24 cellular contexts compared by ENCODE assay signal in genomic region chr3:112467584-112467983, GRCh38. TPM values are rescaled to one million over a fixed set of nuclear protein-coding genes. Genes with fewer than 3 reads are reported as not detected.
DNase-seq lines count a peak whose midpoint lies in the region; ATAC-seq and TF ChIP-seq lines count a peak whose summit lies in the region.
"Had no signal": no experiment of that assay in that cellular context is flagged by ENCODE, and none has a peak within 500 bp of the region (broad histone marks: within the 10 kb centered on the region; RNA-seq: fewer than 3 reads in every experiment).

No MANE protein-coding gene starts in this region.

- H3K27ac ChIP-seq in CD8-positive, alpha-beta memory T cell (ENCODE audit: low read depth, low read length) = no peak overlapping the region
- H3K27ac ChIP-seq in mesenchymal stem cell (ENCODE audit: low read length, poor library complexity, severe bottlenecking) (no peak overlapping the region), body of pancreas (no peak overlapping the region)
- H3K27ac ChIP-seq: prostate gland, vagina, VCaP had no signal

- H3K4me2 ChIP-seq in mesenchymal stem cell (ENCODE audit: low read length, poor library complexity, severe bottlenecking) = no peak overlapping the region

- no peaks in the 10 kb centered on the region for H3K79me1 ChIP-seq in mesenchymal stem cell (replicated peaks; ENCODE audit: low read length, poor library complexity, severe bottlenecking)

- WGBS in mesenchymal stem cell = 83% methylated on average over 1 of the region's 1 CpG
- WGBS in body of pancreas, 2 donors = 78 to 87% methylated on average over 1 of the region's 1 CpG

- intact Hi-C loops in body of pancreas (cut with DNase I) = no loop called here

- peak overlapping the region in 1 of 2 experiments; percentile 40 for H2BK12ac ChIP-seq in mesenchymal stem cell (ENCODE audit: low read length in 2 of 2)

- H3K27me3 ChIP-seq in CD8-positive, alpha-beta memory T cell (ENCODE audit: insufficient read depth, low read length, poor library complexity, severe bottlenecking) = no peaks in the 10 kb centered on the region
- H3K27me3 ChIP-seq in mesenchymal stem cell (ENCODE audit: control insufficient read depth in 1 of 2, insufficient read depth in 1 of 2, low read length in 2 of 2) (no peaks in the 10 kb centered on the region), body of pancreas (no peaks in the 10 kb centered on the region)
- H3K27me3 ChIP-seq: vagina had no signal

- CTCF ChIA-PET in CD8-positive, alpha-beta memory T cell (lab: Charles Lee) = no interaction called here
- CTCF ChIA-PET in WTC11 (lab: Charles Lee) = no interaction called here

- H3K9ac ChIP-seq in mesenchymal stem cell (ENCODE audit: low read length) = no peak overlapping the region

- no peak overlapping the region for H3K4me3 ChIP-seq in AG10803 (ENCODE audit: low read length)
- no peak overlapping the region for H3K4me3 ChIP-seq in CD8-positive, alpha-beta memory T cell (ENCODE audit: low read length)
- H3K4me3 ChIP-seq in mesenchymal stem cell (ENCODE audit: insufficient read depth in 1 of 2, low read depth in 1 of 2, low read length in 2 of 2) = no peak overlapping the region
- no peak overlapping the region for H3K4me3 ChIP-seq in body of pancreas
- H3K4me3 ChIP-seq: prostate gland, vagina had no signal

- peaks cover 21 to 39% (median 25%) of the 10 kb centered on the region in 3 donors for H3K36me3 Mint-ChIP-seq in CD8-positive, alpha-beta memory T cell
- H3K36me3 Mint-ChIP-seq in WTC11 = no peaks in the 10 kb centered on the region

- H3K4me3 Mint-ChIP-seq in CD8-positive, alpha-beta memory T cell = peak overlapping the region in 1 of 7 donors; percentile 21
- no peak overlapping the region for H3K4me3 Mint-ChIP-seq in WTC11
- H3K4me3 Mint-ChIP-seq: activated T-cell treated with anti-CD3 and anti-CD28 coated beads, Interleukin-2, amount 50 U/mL, for 72 hours; central memory CD8-positive, alpha-beta T cell had no signal

- H3K9me3 Mint-ChIP-seq in CD8-positive, alpha-beta memory T cell = no peaks in the 10 kb centered on the region
- H3K9me3 Mint-ChIP-seq in WTC11 = 0 out of 2 replicates have a peak, but pooled peaks cover 3% of the 10 kb centered on the region
- H3K9me3 Mint-ChIP-seq: activated T-cell treated with anti-CD3 and anti-CD28 coated beads, Interleukin-2, amount 50 U/mL, for 72 hours; central memory CD8-positive, alpha-beta T cell had no signal

- H3K18ac ChIP-seq in mesenchymal stem cell (ENCODE audit: low read depth in 1 of 2, low read length in 2 of 2) = no peak overlapping the region

- TF ChIP-seq CTCF in AG10803 (conservative IDR thresholded peaks at IDR 0.05; ENCODE audit: low read length) (no peak), WTC11 (IDR thresholded peaks at IDR 0.05) (no peak), body of pancreas (IDR thresholded peaks at IDR 0.05) (no peak)

- DNase-seq in AG10803 (ENCODE audit: low read depth) (peak; percentile 4), WTC11 (ENCODE audit: low spot score) (no peak), mesenchymal stem cell (no peak), ACHN (no peak), HK-2 (ENCODE audit: unreplicated experiment) (no peak), body of pancreas (no peak)
- no peak for DNase-seq in CD8-positive, alpha-beta memory T cell
- DNase-seq: activated T-cell treated with anti-CD3 and anti-CD28 coated beads, Interleukin-2, amount 50 U/mL, for 72 hours; DND-41; KBM-7; NCI-H1092 treated with DMSO at 0.1 percent for 48 hours; NCI-H2107; NCI-H524; SHP77 treated with DMSO at 0.1 percent for 48 hours; stimulated activated CD4-positive, alpha-beta T cell treated with anti-CD3 and anti-CD28 coated beads, Interleukin-4, amount 100 ng/mL, for 1 hour; T-helper 1 cell had no signal

- POLR2A ChIA-PET in CD8-positive, alpha-beta memory T cell (lab: Charles Lee) = no interaction called here
- POLR2A ChIA-PET in WTC11 (lab: Charles Lee) = no interaction called here

- ATAC-seq in WTC11 = 0 out of 2 replicates have a peak, but pooled peaks have one; percentile 45
- ATAC-seq in body of pancreas = no peak
- no peak for ATAC-seq in GM21786 (IDR thresholded peaks at IDR 0.05; ENCODE audit: unreplicated experiment)
- ATAC-seq: activated T-cell treated with anti-CD3 and anti-CD28 coated beads, Interleukin-2, amount 50 U/mL, for 72 hours had no signal

- peak overlapping the region; percentile 56 for H2AK5ac ChIP-seq in mesenchymal stem cell (ENCODE audit: low read length, severe bottlenecking)

- H2BK5ac ChIP-seq in mesenchymal stem cell (ENCODE audit: low read depth, low read length, poor library complexity, severe bottlenecking) = no peak overlapping the region

- H4K8ac ChIP-seq in mesenchymal stem cell (ENCODE audit: low read length) = no peak overlapping the region

- H3K23ac ChIP-seq in mesenchymal stem cell (ENCODE audit: low read length in 2 of 2) = no peak overlapping the region

- H2BK15ac ChIP-seq in mesenchymal stem cell (ENCODE audit: low read depth, poor library complexity, severe bottlenecking) = no peak overlapping the region

- H3K4me1 Mint-ChIP-seq in CD8-positive, alpha-beta memory T cell = peaks cover 87 to 97% (median 95%) of the 10 kb centered on the region in 3 donors
- H3K4me1 Mint-ChIP-seq in WTC11 = peaks cover 38% of the 10 kb centered on the region

- no peak overlapping the region for H3K4ac ChIP-seq in mesenchymal stem cell (ENCODE audit: low read depth in 1 of 2, low read length in 2 of 2)

- no peak overlapping the region for H4K91ac ChIP-seq in mesenchymal stem cell (ENCODE audit: low read length)

- H3K36me3 ChIP-seq in CD8-positive, alpha-beta memory T cell (ENCODE audit: insufficient read depth, low read length) = no peaks in the 10 kb centered on the region
- no peaks in the 10 kb centered on the region for H3K36me3 ChIP-seq in mesenchymal stem cell (ENCODE audit: control insufficient read depth in 1 of 2, insufficient read depth in 2 of 2, low read depth in 1 of 2, low read length in 2 of 2)
- H3K36me3 ChIP-seq in body of pancreas (replicated peaks in 1 of 2; ENCODE audit: insufficient read depth in 1 of 2, low read depth in 2 of 2) = no peaks in the 10 kb centered on the region
- H3K36me3 ChIP-seq: prostate gland, vagina had no signal

- peak overlapping the region in 1 of 2 experiments; percentile 5 for H3K14ac ChIP-seq in mesenchymal stem cell (ENCODE audit: low read length in 2 of 2)

- TF ChIP-seq POLR2A in body of pancreas (IDR thresholded peaks at IDR 0.05) = no peak

- no peaks in the 10 kb centered on the region for H3K9me3 ChIP-seq in CD8-positive, alpha-beta memory T cell (ENCODE audit: low read length)
- no peaks in the 10 kb centered on the region for H3K9me3 ChIP-seq in mesenchymal stem cell (ENCODE audit: control insufficient read depth, low read length)
- H3K9me3 ChIP-seq in body of pancreas = no peaks in the 10 kb centered on the region
- H3K9me3 ChIP-seq: prostate gland, vagina had no signal

- in situ Hi-C loops in ACHN (cut with HindIII; ENCODE audit: low pct_ligation_motif_present, low pct_unique_long_range_greater_than_20kb, low sequenced_read_pairs) = no loop called here

- peak overlapping the region in 6 of 8 donors; percentile 45 to 87 (median 71) for H3K27ac Mint-ChIP-seq in CD8-positive, alpha-beta memory T cell
- peak overlapping the region; percentile 64 for H3K27ac Mint-ChIP-seq in WTC11
- H3K27ac Mint-ChIP-seq: activated T-cell treated with anti-CD3 and anti-CD28 coated beads, Interleukin-2, amount 50 U/mL, for 72 hours had no signal

- no peak overlapping the region for H2BK120ac ChIP-seq in mesenchymal stem cell (ENCODE audit: low read depth, low read length)

- H3K4me1 ChIP-seq in CD8-positive, alpha-beta memory T cell (ENCODE audit: insufficient read depth, low read length) = peaks cover 85% of the 10 kb centered on the region
- H3K4me1 ChIP-seq in mesenchymal stem cell (ENCODE audit: control insufficient read depth, insufficient read depth, low read depth, low read length) (peaks cover 6% of the 10 kb centered on the region), body of pancreas (no peaks in the 10 kb centered on the region)
- H3K4me1 ChIP-seq: prostate gland, vagina had no signal

- no peaks in the 10 kb centered on the region for H3K27me3 Mint-ChIP-seq in CD8-positive, alpha-beta memory T cell
- H3K27me3 Mint-ChIP-seq in WTC11 (ENCODE audit: low read depth) = no peaks in the 10 kb centered on the region
- H3K27me3 Mint-ChIP-seq: central memory CD8-positive, alpha-beta T cell had no signal

- H2AFZ ChIP-seq in mesenchymal stem cell (ENCODE audit: low read depth, low read length) = no peak overlapping the region

TF ChIP-seq in WTC11, 78 proteins besides CTCF, POLR2A, EP300 and RAD21 (continues in another document):
- TF ChIP-seq ZNF317 (CRISPR knock-in tag; IDR thresholded peaks at IDR 0.05; ENCODE audit: borderline replicate concordance, low read depth) (no peak), TCF7 (CRISPR knock-in tag; IDR thresholded peaks at IDR 0.05; ENCODE audit: low read depth) (no peak), ZNF416 (CRISPR knock-in tag; IDR thresholded peaks at IDR 0.05) (no peak)
- TF ChIP-seq, protein P1, sequence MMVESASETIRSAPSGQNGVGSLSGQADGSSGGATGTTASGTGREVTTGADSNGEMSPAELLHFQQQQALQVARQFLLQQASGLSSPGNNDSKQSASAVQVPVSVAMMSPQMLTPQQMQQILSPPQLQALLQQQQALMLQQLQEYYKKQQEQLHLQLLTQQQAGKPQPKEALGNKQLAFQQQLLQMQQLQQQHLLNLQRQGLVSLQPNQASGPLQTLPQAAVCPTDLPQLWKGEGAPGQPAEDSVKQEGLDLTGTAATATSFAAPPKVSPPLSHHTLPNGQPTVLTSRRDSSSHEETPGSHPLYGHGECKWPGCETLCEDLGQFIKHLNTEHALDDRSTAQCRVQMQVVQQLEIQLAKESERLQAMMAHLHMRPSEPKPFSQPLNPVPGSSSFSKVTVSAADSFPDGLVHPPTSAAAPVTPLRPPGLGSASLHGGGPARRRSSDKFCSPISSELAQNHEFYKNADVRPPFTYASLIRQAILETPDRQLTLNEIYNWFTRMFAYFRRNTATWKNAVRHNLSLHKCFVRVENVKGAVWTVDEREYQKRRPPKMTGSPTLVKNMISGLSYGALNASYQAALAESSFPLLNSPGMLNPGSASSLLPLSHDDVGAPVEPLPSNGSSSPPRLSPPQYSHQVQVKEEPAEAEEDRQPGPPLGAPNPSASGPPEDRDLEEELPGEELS (CRISPR knock-in tag; IDR thresholded peaks at IDR 0.05) = no peak

RNA-seq across cellular contexts. Expression of gene BTLA, which starts 31.7 kb away (rescaled TPM):
- total RNA-seq in CD8-positive, alpha-beta memory T cell = 10 to 100 TPM; 14.1 to 14.8 TPM
- polyA plus RNA-seq in CD8-positive, alpha-beta memory T cell = 17.6 TPM
- total RNA-seq in WTC11 (2021) = 0.14 to 0.37 TPM in 2 of 3 replicates, not detected in the other
- not detected for polyA plus RNA-seq in mesenchymal stem cell (2013, experiment 1 of 2)
- polyA plus RNA-seq in mesenchymal stem cell (2013, experiment 2 of 2) = not detected
- not detected for total RNA-seq in body of pancreas
- total RNA-seq: epithelial cell of proximal tubule had no signal
- polyA plus RNA-seq: AG04450, neural cell had no signal

Comparison
In these comparisons a context has a peak if more than half of its experiments do, and no peak if none do; other contexts are left out.
1. RNA of gene BTLA, which starts 31.7 kb away (total RNA-seq): 14.1 to 14.8 TPM in CD8-positive, alpha-beta memory T cell; 0.14 to 0.37 TPM in WTC11 and not detected in body of pancreas; every median in the first group is over 10 times any median in the second.